In the genomic region with DNA sequence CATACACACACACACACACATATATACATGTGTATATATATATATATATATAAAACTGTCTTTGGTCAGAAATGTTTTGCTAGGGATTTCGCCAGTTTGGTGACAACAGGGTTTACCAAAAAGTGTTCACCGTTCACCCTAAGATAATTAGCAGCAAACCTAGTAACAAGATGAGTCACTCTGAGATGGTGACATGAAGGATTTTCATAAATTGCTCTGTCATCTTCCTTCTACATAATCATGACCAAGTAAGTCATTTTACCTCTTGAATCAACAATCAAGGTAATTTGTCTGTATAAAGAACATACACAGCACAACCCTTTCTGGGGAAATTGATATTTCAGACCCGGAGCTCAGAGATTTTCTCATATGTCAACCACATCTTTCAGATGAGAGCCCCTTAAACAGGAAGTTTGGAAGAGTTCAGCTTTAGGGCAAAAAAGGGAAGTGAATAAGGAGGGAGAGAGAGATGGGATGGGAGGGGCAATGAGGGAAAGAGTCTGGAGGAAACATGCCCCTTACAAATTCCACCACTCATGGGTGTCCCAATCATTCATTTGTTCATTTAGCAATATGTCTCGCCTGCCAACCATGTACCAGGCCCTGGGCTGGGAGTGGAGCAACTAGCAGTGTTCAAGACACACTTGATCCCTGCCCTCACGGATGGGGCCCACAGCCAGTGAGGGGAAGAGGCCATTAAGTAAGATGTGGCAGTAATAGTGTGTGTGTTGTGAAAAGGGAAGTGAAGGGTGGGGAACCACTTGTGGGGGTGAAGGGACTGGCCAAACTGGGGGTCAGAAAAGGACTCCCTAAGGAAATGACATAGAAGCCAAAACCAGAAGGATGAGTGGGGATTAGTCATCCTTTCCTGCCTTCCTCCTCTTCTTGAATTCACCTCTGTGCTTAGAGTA, we compare ENCODE assay signal across 12 cellular contexts.
DNase-seq lines count a peak whose midpoint lies in the region; ATAC-seq, FAIRE-seq and TF ChIP-seq lines count a peak whose summit lies in the region.
"Had no signal": no experiment of that assay in that cellular context is flagged by ENCODE, and none has a peak within 500 bp of the region (broad histone marks: within the 10 kb centered on the region; RNA-seq: fewer than 3 reads in every experiment).

No MANE protein-coding gene starts in this region.

- H4K20me1 ChIP-seq in HepG2 (ENCODE audit: insufficient read depth, low read length) (no peaks in the 10 kb centered on the region), GM12878 (ENCODE audit: control insufficient read depth, insufficient read depth) (no peaks in the 10 kb centered on the region)

- TF ChIP-seq RAD21 in HepG2 (CRISPR knock-in tag; IDR thresholded peaks at IDR 0.05) (no peak), GM12878 (IDR thresholded peaks at IDR 0.05; ENCODE audit: insufficient read depth, low read depth, low read length) (no peak)

- H3K27me3 ChIP-seq in right lobe of liver = no peaks in the 10 kb centered on the region
- no peaks in the 10 kb centered on the region for H3K27me3 ChIP-seq in HepG2 (ENCODE audit: control insufficient read depth in 1 of 2, insufficient read depth in 2 of 2, low read length in 2 of 2)
- H3K27me3 ChIP-seq in GM12878 (replicated peaks in 1 of 2; ENCODE audit: control insufficient read depth in 2 of 2, insufficient read depth in 2 of 2, low read length in 1 of 2) = no peaks in the 10 kb centered on the region
- no peaks in the 10 kb centered on the region for H3K27me3 ChIP-seq in aorta (ENCODE audit: control insufficient read depth in 1 of 2, insufficient read depth in 2 of 2, low read length in 1 of 2)

- DNase-seq in right lobe of liver (peak; percentile 39 to 67 (median 54)), HepG2 (ENCODE audit: low spot score) (no peak), GM12878 (ENCODE audit: low read depth, low spot score) (peak; percentile 7), left kidney (ENCODE audit: low read depth, low spot score) (peak; percentile 5), aorta (peak; percentile 79 to 82), NCI-H1105 (lab: John Stamatoyannopoulos, UW) (no peak), GM19240 (ENCODE audit: insufficient read length, low spot score) (no peak)
- no peak for DNase-seq in stimulated activated CD4-positive, alpha-beta T cell treated with anti-CD3 and anti-CD28 coated beads, Interleukin-2, amount 100 ng/mL, for 48 hours
- DNase-seq: activated CD8-positive, alpha-beta memory T cell treated with anti-CD3 and anti-CD28 coated beads, Interleukin-2, amount 50 U/mL, for 4 hours; NCI-H2029 treated with DMSO at 0.1 percent for 48 hours; occipital lobe had no signal

- H3K27ac ChIP-seq in right lobe of liver (peak overlapping the region in 1 of 3 donors; percentile 31), HepG2 (ENCODE audit: extremely low read length, insufficient read depth, low read length) (no peak overlapping the region), GM12878 (ENCODE audit: control insufficient read depth, insufficient read depth) (no peak overlapping the region), aorta (ENCODE audit: low read depth in 1 of 2, low read length in 2 of 2) (no peak overlapping the region)

- H3K36me3 ChIP-seq in right lobe of liver = no peaks in the 10 kb centered on the region
- no peaks in the 10 kb centered on the region for H3K36me3 ChIP-seq in HepG2 (replicated peaks in 1 of 2; ENCODE audit: control insufficient read depth in 1 of 2, insufficient read depth in 2 of 2, low read length in 2 of 2)
- no peaks in the 10 kb centered on the region for H3K36me3 ChIP-seq in GM12878 (ENCODE audit: control insufficient read depth in 2 of 2, insufficient read depth in 2 of 2, low read length in 1 of 2)
- H3K36me3 ChIP-seq in aorta (ENCODE audit: control insufficient read depth in 1 of 2, insufficient read depth in 2 of 2, low read length in 1 of 2) = no peaks in the 10 kb centered on the region

- WGBS in right lobe of liver (ENCODE audit: insufficient coverage, low coverage, low lambda C conversion rate, missing lambda C conversion rate) = 49% methylated on average over 5 of the region's 5 CpGs
- WGBS in HepG2 (ENCODE audit: low lambda C conversion rate) = 11% methylated on average over 5 of the region's 5 CpGs
- WGBS in GM12878 (ENCODE audit: insufficient coverage, insufficient replicate concordance, low lambda C conversion rate, missing lambda C conversion rate) = 2% methylated on average over 5 of the region's 5 CpGs
- 69 to 70% methylated on average over 5 of the region's 5 CpGs for WGBS in aorta, 2 donors

- TF ChIP-seq POLR2A in right lobe of liver (IDR thresholded peaks at IDR 0.05) = no peak
- no peak for TF ChIP-seq POLR2A in HepG2 (IDR thresholded peaks at IDR 0.05; ENCODE audit: insufficient read depth in 1 of 2, low read depth in 2 of 2, low read length in 2 of 2)
- no peak for TF ChIP-seq POLR2A in GM12878 (IDR thresholded peaks at IDR 0.05; ENCODE audit: low read depth, low read length)

- no peaks in the 10 kb centered on the region for H3K79me2 ChIP-seq in HepG2 (ENCODE audit: insufficient read depth, low read length)
- H3K79me2 ChIP-seq in GM12878 (ENCODE audit: control insufficient read depth, insufficient read depth, low read length) = no peaks in the 10 kb centered on the region

- no peak overlapping the region for H3K4me2 ChIP-seq in HepG2 (ENCODE audit: low read depth, low read length)
- no peak overlapping the region for H3K4me2 ChIP-seq in GM12878 (ENCODE audit: control insufficient read depth, insufficient read depth)

- H3K9ac ChIP-seq in HepG2 (ENCODE audit: insufficient read depth, low read depth, low read length) (no peak overlapping the region), GM12878 (ENCODE audit: control insufficient read depth, insufficient read depth, low read length) (no peak overlapping the region)

- FAIRE-seq in HepG2 (lab: Jason Lieb, UNC) (no peak), GM12878 (lab: Jason Lieb, UNC) (no peak)
- FAIRE-seq: A204.1 had no signal

- CTCF ChIA-PET in HepG2 (lab: Yijun Ruan, JAX; ENCODE audit: low intra/inter-chr PET ratio, low total read pairs) = no interaction called here
- CTCF ChIA-PET in GM12878 (lab: Yijun Ruan, JAX) = no interaction called here

- ATAC-seq in right lobe of liver (peak; percentile 63 to 71 (median 66)), HepG2 (no peak), GM12878 (peak; percentile 59), aorta (ENCODE audit: low FRiP score) (peak; percentile 24)

- H3K4me3 ChIP-seq in right lobe of liver = no peak overlapping the region
- H3K4me3 ChIP-seq in HepG2 (replicated peaks in 1 of 3; ENCODE audit: insufficient read depth in 1 of 3, low read depth in 2 of 3, low read length in 3 of 3) = no peak overlapping the region
- no peak overlapping the region for H3K4me3 ChIP-seq in GM12878
- H3K4me3 ChIP-seq in aorta (ENCODE audit: low read length in 2 of 2) = no peak overlapping the region

- in situ Hi-C loops in HepG2 (cut with HindIII; ENCODE audit: extremely low pct_ligation_motif_present, low pct_unique_long_range_greater_than_20kb) = no loop called here
- in situ Hi-C loops in GM12878 (cut with MboI) = no loop called here

- H2AFZ ChIP-seq in HepG2 (ENCODE audit: low read length) (no peak overlapping the region), GM12878 (ENCODE audit: control insufficient read depth, low read depth, low read length) (no peak overlapping the region)

- POLR2A ChIA-PET in HepG2 (lab: Yijun Ruan, JAX) (no interaction called here), GM12878 (lab: Charles Lee) (no interaction called here)

- intact Hi-C loops in right lobe of liver (cut with DNase I) = no loop called here
- intact Hi-C loops in HepG2 (cut with micrococcal nuclease; ENCODE audit: unreplicated experiment) = no loop called here
- intact Hi-C loops in GM12878 (cut with micrococcal nuclease; ENCODE audit: unreplicated experiment) = no loop called here
- intact Hi-C loops in aorta (cut with DNase I) = no loop called here

- TF ChIP-seq CTCF in right lobe of liver (IDR thresholded peaks at IDR 0.05) (no peak), HepG2 (CRISPR knock-in tag; IDR thresholded peaks at IDR 0.05) (no peak), GM12878 (IDR thresholded peaks at IDR 0.05 in 2 of 3, conservative IDR thresholded peaks at IDR 0.05 in 1 of 3; ENCODE audit: control insufficient read depth in 2 of 3, extremely low read depth in 1 of 3, insufficient read depth in 1 of 3, low read depth in 3 of 3, low read length in 3 of 3) (no peak)

- RAD21 ChIA-PET in GM12878 (lab: Charles Lee; ENCODE audit: unreplicated experiment) = no interaction called here

- H3K9me3 ChIP-seq in right lobe of liver (no peaks in the 10 kb centered on the region), HepG2 (ENCODE audit: low read length) (no peaks in the 10 kb centered on the region), GM12878 (replicated peaks; ENCODE audit: control insufficient read depth, insufficient read depth, low read length) (no peaks in the 10 kb centered on the region), aorta (ENCODE audit: control insufficient read depth, low read length) (peaks cover 4% of the 10 kb centered on the region)

- TF ChIP-seq EP300 in HepG2 (IDR thresholded peaks at IDR 0.05; ENCODE audit: low read depth in 2 of 2, low read length in 2 of 2) (no peak), HepG2 (CRISPR knock-in tag; IDR thresholded peaks at IDR 0.05; ENCODE audit: borderline replicate concordance) (no peak), GM12878 (IDR thresholded peaks at IDR 0.05; ENCODE audit: borderline replicate concordance in 1 of 2, control insufficient read depth in 1 of 2, low read depth in 2 of 2, low read length in 2 of 2) (no peak)

- SMC1A ChIA-PET in GM12878 (lab: Charles Lee; ENCODE audit: uncharacterized antibody, unreplicated experiment) = no interaction called here

- BruUV-seq in HepG2 (replicated peaks; lab: Mats Ljungman, UMichigan) (no TSS peak), GM12878 (replicated peaks; lab: Mats Ljungman, UMichigan) (no TSS peak)

- no peaks in the 10 kb centered on the region for H3K4me1 ChIP-seq in right lobe of liver
- no peaks in the 10 kb centered on the region for H3K4me1 ChIP-seq in HepG2 (ENCODE audit: insufficient read depth, low read length)
- H3K4me1 ChIP-seq in GM12878 (ENCODE audit: control insufficient read depth, insufficient read depth, low read length) = peaks cover 6% of the 10 kb centered on the region
- peaks cover 0 to 1% of the 10 kb centered on the region in 2 donors for H3K4me1 ChIP-seq in aorta (ENCODE audit: control insufficient read depth in 1 of 2, insufficient read depth in 2 of 2, low read length in 2 of 2)

TF ChIP-seq in GM12878, 131 proteins besides CTCF, POLR2A, EP300 and RAD21 (continues in another document):
- TF ChIP-seq SPI1 (IDR thresholded peaks at IDR 0.05; ENCODE audit: borderline replicate concordance, insufficient read depth, low read depth, low read length) = peak; percentile 63; the same call in 1 of the 2 replicates
- TF ChIP-seq NR2F1 (conservative IDR thresholded peaks at IDR 0.05) = no peak
- no peak for TF ChIP-seq MTA3 (IDR thresholded peaks at IDR 0.05; ENCODE audit: borderline replicate concordance, low read length)
- TF ChIP-seq ATF7 (IDR thresholded peaks at IDR 0.05; ENCODE audit: low read depth) = no peak
- no peak for TF ChIP-seq KLF5 (IDR thresholded peaks at IDR 0.05; ENCODE audit: partially characterized antibody)
- no peak for TF ChIP-seq SREBF2 (IDR thresholded peaks at IDR 0.05; ENCODE audit: low read length)
- no peak for TF ChIP-seq SIX5 (IDR thresholded peaks at IDR 0.05; ENCODE audit: low read depth, low read length, severe bottlenecking)
- no peak for TF ChIP-seq IRF4 (IDR thresholded peaks at IDR 0.05; ENCODE audit: low read depth, low read length)

Comparison
In these comparisons a context has a peak if more than half of its experiments do, and no peak if none do; other contexts are left out.
1. DNase-seq: peak in right lobe of liver (3 of 3), GM12878 (single experiment), left kidney (single experiment) and aorta (2 of 2); none in HepG2 (single experiment), NCI-H1105 (single experiment), stimulated activated CD4-positive, alpha-beta T cell treated with anti-CD3 and anti-CD28 coated beads, Interleukin-2, amount 100 ng/mL, for 48 hours (0 of 2) and GM19240 (single experiment).